In the genomic region with DNA sequence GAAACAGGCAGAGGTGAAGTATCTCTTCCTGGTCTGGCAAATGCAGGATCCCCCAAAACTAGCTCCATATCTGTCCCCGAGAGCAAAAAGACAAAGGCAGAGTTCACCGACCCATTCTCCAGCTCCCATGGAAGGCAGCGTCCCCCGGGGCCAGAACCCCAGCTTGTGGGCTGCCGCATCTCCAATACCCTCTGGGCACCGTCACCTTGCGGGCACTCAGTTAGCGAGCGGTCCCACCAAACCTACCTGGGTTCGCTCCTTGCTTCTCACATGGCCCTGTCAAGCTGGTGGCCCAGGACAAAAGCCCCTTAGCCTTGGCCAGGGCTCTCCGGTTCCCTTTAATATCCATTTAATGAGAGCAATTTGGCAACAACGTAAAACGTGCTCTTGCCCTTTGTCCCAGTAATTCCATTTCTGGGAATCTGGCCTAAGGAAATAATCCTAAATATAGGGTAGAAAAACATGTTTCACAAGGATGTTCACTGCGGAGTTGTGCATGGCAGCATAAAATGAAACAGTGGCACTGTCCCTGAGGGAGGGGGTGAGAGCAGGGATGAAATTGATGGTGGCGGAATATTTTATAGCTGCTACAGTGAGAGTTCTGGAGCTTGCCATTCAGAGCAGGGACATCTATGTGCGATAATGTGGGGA, we compare ENCODE assay signal across 15 cellular contexts.
DNase-seq lines count a peak whose midpoint lies in the region; ATAC-seq and TF ChIP-seq lines count a peak whose summit lies in the region.
"Had no signal": no experiment of that assay in that cellular context is flagged by ENCODE, and none has a peak within 500 bp of the region (broad histone marks: within the 10 kb centered on the region; RNA-seq: fewer than 3 reads in every experiment).

No MANE protein-coding gene starts in this region.

- H3K27me3 ChIP-seq in breast epithelium (no peaks in the 10 kb centered on the region), stomach (no peaks in the 10 kb centered on the region), GM23338 (ENCODE audit: insufficient read depth) (no peaks in the 10 kb centered on the region)

- no peak overlapping the region for H3K4me2 ChIP-seq in GM23338

- H3K4me1 Mint-ChIP-seq in GM23338 = peaks cover 37% of the 10 kb centered on the region

- TF ChIP-seq EP300 in stomach (IDR thresholded peaks at IDR 0.05) = no peak

- no peaks in the 10 kb centered on the region for H3K9me2 ChIP-seq in GM23338 (ENCODE audit: insufficient read depth)

- H3K9me3 ChIP-seq in breast epithelium (no peaks in the 10 kb centered on the region), stomach (no peaks in the 10 kb centered on the region)

- no peak overlapping the region for H3K4me3 Mint-ChIP-seq in GM23338
- H3K4me3 Mint-ChIP-seq: CD4-positive, alpha-beta memory T cell; T-helper 17 cell had no signal

- H3K27ac Mint-ChIP-seq in GM23338 = no peak overlapping the region

- H3K27ac ChIP-seq in breast epithelium (peak overlapping the region; percentile 83 to 93), stomach (peak overlapping the region in 4 of 5 donors; percentile 38 to 69 (median 64)), GM23338 (ENCODE audit: low read depth) (no peak overlapping the region)

- no peak overlapping the region for H2AFZ ChIP-seq in GM23338
- H2AFZ ChIP-seq: GM23248 had no signal

- H4K20me1 ChIP-seq in GM23338 (replicated peaks; ENCODE audit: insufficient read depth) = peaks cover 38% of the 10 kb centered on the region

- H3K4me1 ChIP-seq in breast epithelium (peaks cover 0 to 18% of the 10 kb centered on the region in 2 donors), stomach (peaks cover 45 to 70% (median 62%) of the 10 kb centered on the region in 4 donors), GM23338 (ENCODE audit: insufficient read depth) (peaks cover 4% of the 10 kb centered on the region)

- TF ChIP-seq CTCF in breast epithelium (IDR thresholded peaks at IDR 0.05) (no peak), stomach (IDR thresholded peaks at IDR 0.05) (no peak), GM23338 (conservative IDR thresholded peaks at IDR 0.05; ENCODE audit: low read depth in 2 of 2) (no peak)

- TF ChIP-seq POLR2A in breast epithelium (IDR thresholded peaks at IDR 0.05) (no peak), stomach (IDR thresholded peaks at IDR 0.05) (no peak)

- peak overlapping the region in 1 of 3 donors; percentile 42 for H3K4me3 ChIP-seq in breast epithelium
- no peak overlapping the region for H3K4me3 ChIP-seq in stomach
- H3K4me3 ChIP-seq in GM23338 = no peak overlapping the region
- H3K4me3 ChIP-seq: GM23248 had no signal

- no peaks in the 10 kb centered on the region; the same call in 2 of the 3 replicates for H3K9me3 Mint-ChIP-seq in GM23338
- H3K9me3 Mint-ChIP-seq: CD4-positive, alpha-beta memory T cell had no signal

- 71 to 79% (median 75%) methylated on average over 16 of the region's 16 CpGs for whole genome bisulfite sequencing in stomach, 5 donors

- H3F3A ChIP-seq in GM23338 (replicated peaks; ENCODE audit: low read depth) = no peaks in the 10 kb centered on the region

- H3K79me2 ChIP-seq in GM23338 (replicated peaks; ENCODE audit: insufficient read depth) = peaks cover 63% of the 10 kb centered on the region

- no peak for ATAC-seq in GM23338
- ATAC-seq: T-helper 17 cell had no signal

- no peaks in the 10 kb centered on the region for H3K36me3 ChIP-seq in breast epithelium
- H3K36me3 ChIP-seq in stomach = no peaks in the 10 kb centered on the region
- H3K36me3 ChIP-seq in GM23338 (ENCODE audit: insufficient read depth) = no peaks in the 10 kb centered on the region

- peak; percentile 46 for DNase-seq in NCI-H2227 (lab: John Stamatoyannopoulos, UW; ENCODE audit: unreplicated experiment)
- DNase-seq in breast epithelium (ENCODE audit: low spot score in 2 of 2) = no peak
- peak; percentile 15 for DNase-seq in left kidney (ENCODE audit: low read depth, low spot score)
- no peak for DNase-seq in stomach
- no peak for DNase-seq in GM23338 (ENCODE audit: low spot score)
- no peak for DNase-seq in NCI-H2196 (lab: John Stamatoyannopoulos, UW; ENCODE audit: unreplicated experiment)
- no peak for DNase-seq in NCI-H2107 treated with DMSO at 0.1 percent for 48 hours (lab: John Stamatoyannopoulos, UW; ENCODE audit: unreplicated experiment)
- no peak for DNase-seq in hypothalamus (lab: John Stamatoyannopoulos, UW)
- DNase-seq: activated CD4-positive, alpha-beta T cell treated with anti-CD3 and anti-CD28 coated beads, Interleukin-2, amount 50 U/mL, for 4 hours; activated naive CD4-positive, alpha-beta T cell treated with Interleukin-2 at 50 U/mL for 16 hours; CD4-positive, alpha-beta memory T cell; NCI-H1436; stimulated activated CD4-positive, alpha-beta T cell treated with anti-CD3 and anti-CD28 coated beads, Interleukin-12 subunit alpha, Interleukin-12 subunit beta, amount 100 ng/mL, for 4 hours; T-helper 17 cell had no signal

- intact Hi-C loops in breast epithelium (cut with DNase I; ENCODE audit: low total_unique reads) (no loop called here), stomach (cut with DNase I; ENCODE audit: low total_unique reads) (no loop called here)

- peaks cover 4% of the 10 kb centered on the region for H3K27me3 Mint-ChIP-seq in GM23338 (ENCODE audit: insufficient read depth, low read depth, poor library complexity)
- H3K27me3 Mint-ChIP-seq: CD4-positive, alpha-beta memory T cell; T-helper 17 cell had no signal

- H3K36me3 Mint-ChIP-seq in GM23338 (ENCODE audit: low read depth) = peaks cover 3% of the 10 kb centered on the region

TF ChIP-seq in GM23338, 12 proteins besides CTCF, POLR2A, EP300 and RAD21:
- TF ChIP-seq, protein P1, sequence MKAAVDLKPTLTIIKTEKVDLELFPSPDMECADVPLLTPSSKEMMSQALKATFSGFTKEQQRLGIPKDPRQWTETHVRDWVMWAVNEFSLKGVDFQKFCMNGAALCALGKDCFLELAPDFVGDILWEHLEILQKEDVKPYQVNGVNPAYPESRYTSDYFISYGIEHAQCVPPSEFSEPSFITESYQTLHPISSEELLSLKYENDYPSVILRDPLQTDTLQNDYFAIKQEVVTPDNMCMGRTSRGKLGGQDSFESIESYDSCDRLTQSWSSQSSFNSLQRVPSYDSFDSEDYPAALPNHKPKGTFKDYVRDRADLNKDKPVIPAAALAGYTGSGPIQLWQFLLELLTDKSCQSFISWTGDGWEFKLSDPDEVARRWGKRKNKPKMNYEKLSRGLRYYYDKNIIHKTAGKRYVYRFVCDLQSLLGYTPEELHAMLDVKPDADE (IDR thresholded peaks at IDR 0.05) = no peak
- no peak for TF ChIP-seq POLR2AphosphoS5 (IDR thresholded peaks at IDR 0.05; ENCODE audit: low read depth)
- TF ChIP-seq CREB1 (CRISPR knock-in tag; IDR thresholded peaks at IDR 0.05; ENCODE audit: low read depth) = no peak
TF ChIP-seq in GM23338: peak in this region for 0.

Comparison
In these comparisons a context has a peak if more than half of its experiments do, and no peak if none do; other contexts are left out.
1. DNase-seq: peak in NCI-H2227 (single experiment) and left kidney (single experiment); none in breast epithelium (0 of 2), stomach (single experiment), GM23338 (single experiment), NCI-H2196 (single experiment), NCI-H2107 treated with DMSO at 0.1 percent for 48 hours (single experiment) and hypothalamus (0 of 51).